8 cellular contexts compared by ENCODE assay signal in genomic region chr1:83998599-83999315, GRCh38. TPM values are rescaled to one million over a fixed set of nuclear protein-coding genes. Genes with fewer than 3 reads are reported as not detected.
DNase-seq lines count a peak whose midpoint lies in the region; ATAC-seq and TF ChIP-seq lines count a peak whose summit lies in the region.

TTLL7 (minus strand) TSS chr1:83999132; CDS start chr1:83952211, 46,921 bp downstream.

- H3K4me3 ChIP-seq in AG10803 (ENCODE audit: low read length), result peak within 1 kb of the TSS; percentile 76

- peak; percentile 73 for ATAC-seq in HG03378 (IDR thresholded peaks at IDR 0.05; ENCODE audit: unreplicated experiment)

- no peaks in the 10 kb centered on the region for H3K27me3 Mint-ChIP-seq in endothelial cell (ENCODE audit: unreplicated experiment)

- no peaks in the 10 kb centered on the region for H3K9me3 Mint-ChIP-seq in endothelial cell (ENCODE audit: unreplicated experiment)

- peak within 1 kb of the TSS; percentile 92 for H3K4me3 Mint-ChIP-seq in endothelial cell (ENCODE audit: unreplicated experiment)

- peak; percentile 62 for DNase-seq in AG10803 (ENCODE audit: low read depth)
- peak; percentile 14 for DNase-seq in GM19240 (ENCODE audit: insufficient read length, low spot score)
- peak; percentile 91 for DNase-seq in NCI-H69 (lab: John Stamatoyannopoulos, UW)
- peak; percentile 86 for DNase-seq in activated CD8-positive, alpha-beta memory T cell treated with anti-CD3 and anti-CD28 coated beads for 24 hours
- DNase-seq in endothelial cell (ENCODE audit: low spot score), result peak; percentile 69
- DNase-seq in middle frontal gyrus (ENCODE audit: extremely low spot score, low spot score), result peak; percentile 61
- peak; percentile 43 to 54 for DNase-seq in stimulated activated CD8-positive, alpha-beta memory T cell treated with anti-CD3 and anti-CD28 coated beads, Interleukin-15, amount 100 ng/mL, for 48 hours (ENCODE audit: low read depth in 2 of 2)

- TF ChIP-seq CTCF in AG10803 (conservative IDR thresholded peaks at IDR 0.05; ENCODE audit: low read length) (no peak; the same call in 1 of the 2 replicates), endothelial cell (IDR thresholded peaks at IDR 0.05; ENCODE audit: unreplicated experiment) (no peak)

- H3K27ac Mint-ChIP-seq in endothelial cell (ENCODE audit: unreplicated experiment), result peak within 1 kb of the TSS; percentile 85

- peaks cover 7% of the 10 kb centered on the region for H3K4me1 Mint-ChIP-seq in endothelial cell (ENCODE audit: unreplicated experiment)

- no peaks in the 10 kb centered on the region for H3K36me3 Mint-ChIP-seq in endothelial cell (ENCODE audit: low read depth, unreplicated experiment)

RNA-seq across cellular contexts. Expression of gene TTLL7, which starts in this region (rescaled TPM):
- total RNA-seq in endothelial cell (ENCODE audit: unreplicated experiment), result 2.7 TPM

Comparison
In these comparisons a context has a peak if more than half of its experiments do, and no peak if none do; other contexts are left out.
1. Peak in every context shown above with its lines: DNase-seq, ATAC-seq and H3K4me3 ChIP-seq.
2. DNase-seq: peak in every context shown above with its lines; median percentile 91 in NCI-H69; 86 in activated CD8-positive, alpha-beta memory T cell treated with anti-CD3 and anti-CD28 coated beads for 24 hours; 69 in endothelial cell; 62 in AG10803; 61 in middle frontal gyrus; 48 in stimulated activated CD8-positive, alpha-beta memory T cell treated with anti-CD3 and anti-CD28 coated beads, Interleukin-15, amount 100 ng/mL, for 48 hours; 14 in GM19240.